ENCODE assay signal across 20 cellular contexts in genomic region chr10:33819206-33819605, GRCh38.
A peak's percentile ranks its signal among the peaks of the same experiment; 100 is the strongest.
DNase-seq lines count a peak whose midpoint lies in the region; ATAC-seq, FAIRE-seq and TF ChIP-seq lines count a peak whose summit lies in the region.
"Had no signal": no experiment of that assay in that cellular context is flagged by ENCODE, and none has a peak within 500 bp of the region (broad histone marks: within the 10 kb centered on the region; RNA-seq: fewer than 3 reads in every experiment).

No MANE protein-coding gene starts in this region.

- H3K27ac ChIP-seq in astrocyte (ENCODE audit: low read depth, low read length): no peak overlapping the region
- H3K27ac ChIP-seq: C4-2B, Peyer's patch had no signal

- H3K4me1 Mint-ChIP-seq in astrocyte (ENCODE audit: low read depth, unreplicated experiment) (no peaks in the 10 kb centered on the region), endothelial cell (ENCODE audit: unreplicated experiment) (peaks cover 11% of the 10 kb centered on the region)
- H3K4me1 Mint-ChIP-seq in activated CD8-positive, alpha-beta T cell treated with anti-CD3 and anti-CD28 coated beads, Interleukin-2, amount 10 ng/mL, durations not matched to agents 7 days and 5 days (ENCODE audit: low read depth): no peaks in the 10 kb centered on the region

- H3K9me3 ChIP-seq in astrocyte (ENCODE audit: insufficient read depth, low read depth, low read length): no peaks in the 10 kb centered on the region
- H3K9me3 ChIP-seq: Peyer's patch had no signal

- H3K4me1 ChIP-seq in astrocyte (ENCODE audit: insufficient read depth, low read length): no peaks in the 10 kb centered on the region
- H3K4me1 ChIP-seq: Peyer's patch had no signal

- no peaks in the 10 kb centered on the region for H4K20me1 ChIP-seq in astrocyte (ENCODE audit: insufficient read depth, low read length)

- no peak for FAIRE-seq in astrocyte (lab: Jason Lieb, UNC)
- FAIRE-seq: GM12891, GM19239, H54, HTR-8/SVneo had no signal

- DNase-seq in GM03348 (ENCODE audit: low spot score) (peak; percentile 20), HS-5 (ENCODE audit: low read depth) (peak; percentile 10), astrocyte (ENCODE audit: low read depth) (peak; percentile 13), foreskin fibroblast (peak; percentile 44 to 80), head of caudate nucleus (no peak), endothelial cell (ENCODE audit: low spot score) (no peak), mesenteric fat pad (ENCODE audit: low spot score) (no peak)
- DNase-seq in activated CD8-positive, alpha-beta T cell treated with anti-CD3 and anti-CD28 coated beads, Interleukin-2, amount 10 ng/mL, durations not matched to agents 7 days and 5 days: no peak
- DNase-seq: NCI-H1048, NCI-H2107, NCI-H446, NCI-H774, Peyer's patch, SHP77 treated with DMSO at 0.1 percent for 48 hours had no signal

- H2AFZ ChIP-seq in astrocyte (ENCODE audit: low read depth, low read length): no peak overlapping the region

- no peaks in the 10 kb centered on the region for H3K79me2 ChIP-seq in astrocyte (ENCODE audit: insufficient read depth, low read length)

- H3K9me3 Mint-ChIP-seq in astrocyte (ENCODE audit: unreplicated experiment) (no peaks in the 10 kb centered on the region), endothelial cell (ENCODE audit: unreplicated experiment) (no peaks in the 10 kb centered on the region)
- H3K9me3 Mint-ChIP-seq in activated CD8-positive, alpha-beta T cell treated with anti-CD3 and anti-CD28 coated beads, Interleukin-2, amount 10 ng/mL, durations not matched to agents 7 days and 5 days (ENCODE audit: insufficient read depth): no peaks in the 10 kb centered on the region
- H3K9me3 Mint-ChIP-seq: T-helper 2 cell treated with Interferon-gamma antibody and Interleukin-4, amounts not matched to agents 5 μg/mL and 100 μg/mL, for 36 hours had no signal

- H3K36me3 Mint-ChIP-seq in astrocyte (ENCODE audit: low read depth, unreplicated experiment): no peaks in the 10 kb centered on the region
- H3K36me3 Mint-ChIP-seq in endothelial cell (ENCODE audit: low read depth, unreplicated experiment): no peaks in the 10 kb centered on the region
- no peaks in the 10 kb centered on the region for H3K36me3 Mint-ChIP-seq in activated CD8-positive, alpha-beta T cell treated with anti-CD3 and anti-CD28 coated beads, Interleukin-2, amount 10 ng/mL, durations not matched to agents 7 days and 5 days (ENCODE audit: low read depth)

- POLR2A ChIA-PET in activated CD8-positive, alpha-beta T cell treated with anti-CD3 and anti-CD28 coated beads, Interleukin-2, amount 10 ng/mL, durations not matched to agents 7 days and 5 days (lab: Charles Lee): no interaction called here

- no peak overlapping the region for H3K4me2 ChIP-seq in astrocyte (ENCODE audit: low read length)

- H3K27me3 Mint-ChIP-seq in astrocyte (ENCODE audit: low read depth, unreplicated experiment) (no peaks in the 10 kb centered on the region), endothelial cell (ENCODE audit: unreplicated experiment) (no peaks in the 10 kb centered on the region)
- H3K27me3 Mint-ChIP-seq in activated CD8-positive, alpha-beta T cell treated with anti-CD3 and anti-CD28 coated beads, Interleukin-2, amount 10 ng/mL, durations not matched to agents 7 days and 5 days (ENCODE audit: low read depth): no peaks in the 10 kb centered on the region

- ATAC-seq in activated CD8-positive, alpha-beta T cell treated with anti-CD3 and anti-CD28 coated beads, Interleukin-2, amount 10 ng/mL, durations not matched to agents 7 days and 5 days: no peak

- no peak overlapping the region for H3K4me3 ChIP-seq in astrocyte (ENCODE audit: insufficient read depth, low read depth, low read length)
- no peak overlapping the region for H3K4me3 ChIP-seq in foreskin fibroblast (ENCODE audit: low read depth in 1 of 2, low read length in 2 of 2)
- H3K4me3 ChIP-seq: Peyer's patch had no signal

- intact Hi-C loops in head of caudate nucleus (cut with DNase I): no loop called here

- CTCF ChIA-PET in activated CD8-positive, alpha-beta T cell treated with anti-CD3 and anti-CD28 coated beads, Interleukin-2, amount 10 ng/mL, durations not matched to agents 7 days and 5 days (lab: Charles Lee): no interaction called here

- H3K27ac Mint-ChIP-seq in astrocyte (ENCODE audit: unreplicated experiment) (no peak overlapping the region), endothelial cell (ENCODE audit: unreplicated experiment) (no peak overlapping the region)
- H3K27ac Mint-ChIP-seq in activated CD8-positive, alpha-beta T cell treated with anti-CD3 and anti-CD28 coated beads, Interleukin-2, amount 10 ng/mL, durations not matched to agents 7 days and 5 days: no peak overlapping the region
- H3K27ac Mint-ChIP-seq: T-helper 2 cell treated with Interferon-gamma antibody and Interleukin-4, amounts not matched to agents 5 μg/mL and 100 μg/mL, for 36 hours had no signal

- H3K9ac ChIP-seq in astrocyte (ENCODE audit: low read length): no peak overlapping the region

- H3K36me3 ChIP-seq in astrocyte (ENCODE audit: insufficient read depth, low read length): no peaks in the 10 kb centered on the region
- H3K36me3 ChIP-seq: Peyer's patch had no signal

- no peaks in the 10 kb centered on the region for H3K27me3 ChIP-seq in astrocyte (ENCODE audit: insufficient read depth, low read length)
- H3K27me3 ChIP-seq: Peyer's patch had no signal

- no peak overlapping the region for H3K4me3 Mint-ChIP-seq in astrocyte (ENCODE audit: unreplicated experiment)
- no peak overlapping the region for H3K4me3 Mint-ChIP-seq in endothelial cell (ENCODE audit: unreplicated experiment)
- H3K4me3 Mint-ChIP-seq in activated CD8-positive, alpha-beta T cell treated with anti-CD3 and anti-CD28 coated beads, Interleukin-2, amount 10 ng/mL, durations not matched to agents 7 days and 5 days: no peak overlapping the region
- H3K4me3 Mint-ChIP-seq: T-helper 2 cell treated with Interferon-gamma antibody and Interleukin-4, amounts not matched to agents 5 μg/mL and 100 μg/mL, for 36 hours had no signal

- TF ChIP-seq CTCF in astrocyte (IDR thresholded peaks at IDR 0.05; ENCODE audit: insufficient read depth, low read depth, low read length) (no peak), foreskin fibroblast (IDR thresholded peaks at IDR 0.05; ENCODE audit: low read depth, low read length) (no peak), endothelial cell (IDR thresholded peaks at IDR 0.05; ENCODE audit: unreplicated experiment) (no peak)

Comparison
In these comparisons a context has a peak if more than half of its experiments do, and no peak if none do; other contexts are left out.
1. DNase-seq: peak in GM03348 (single experiment), HS-5 (single experiment), astrocyte (single experiment) and foreskin fibroblast (2 of 2); none in head of caudate nucleus (0 of 42), endothelial cell (single experiment), mesenteric fat pad (single experiment) and activated CD8-positive, alpha-beta T cell treated with anti-CD3 and anti-CD28 coated beads, Interleukin-2, amount 10 ng/mL, durations not matched to agents 7 days and 5 days (single experiment).